In the genomic region with DNA sequence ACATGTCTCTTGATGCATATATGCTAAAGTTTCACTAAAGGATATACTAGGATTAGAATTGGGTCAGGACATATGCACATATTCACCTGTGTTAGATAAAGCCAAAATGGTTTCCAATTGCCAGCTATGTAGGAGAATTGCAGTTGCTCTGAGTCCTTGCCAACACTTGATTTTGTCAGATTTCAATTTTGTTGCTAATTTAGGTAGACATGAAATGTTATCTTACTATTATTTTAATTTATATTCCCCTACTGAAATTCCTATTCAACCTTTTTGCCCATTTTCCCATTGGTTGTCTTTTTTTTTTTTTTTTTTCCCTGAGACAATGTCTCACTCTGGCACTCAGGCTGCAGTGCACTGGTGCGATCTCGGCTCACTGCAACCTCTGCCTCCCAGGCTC, we compare ENCODE assay signal across 1 cellular context.
TF ChIP-seq lines count a peak whose summit lies in the region.

No MANE protein-coding gene starts in this region.

TF ChIP-seq in K562, 482 proteins besides CTCF, POLR2A, EP300 and RAD21 (continued from another document):
- TF ChIP-seq, protein P1, sequence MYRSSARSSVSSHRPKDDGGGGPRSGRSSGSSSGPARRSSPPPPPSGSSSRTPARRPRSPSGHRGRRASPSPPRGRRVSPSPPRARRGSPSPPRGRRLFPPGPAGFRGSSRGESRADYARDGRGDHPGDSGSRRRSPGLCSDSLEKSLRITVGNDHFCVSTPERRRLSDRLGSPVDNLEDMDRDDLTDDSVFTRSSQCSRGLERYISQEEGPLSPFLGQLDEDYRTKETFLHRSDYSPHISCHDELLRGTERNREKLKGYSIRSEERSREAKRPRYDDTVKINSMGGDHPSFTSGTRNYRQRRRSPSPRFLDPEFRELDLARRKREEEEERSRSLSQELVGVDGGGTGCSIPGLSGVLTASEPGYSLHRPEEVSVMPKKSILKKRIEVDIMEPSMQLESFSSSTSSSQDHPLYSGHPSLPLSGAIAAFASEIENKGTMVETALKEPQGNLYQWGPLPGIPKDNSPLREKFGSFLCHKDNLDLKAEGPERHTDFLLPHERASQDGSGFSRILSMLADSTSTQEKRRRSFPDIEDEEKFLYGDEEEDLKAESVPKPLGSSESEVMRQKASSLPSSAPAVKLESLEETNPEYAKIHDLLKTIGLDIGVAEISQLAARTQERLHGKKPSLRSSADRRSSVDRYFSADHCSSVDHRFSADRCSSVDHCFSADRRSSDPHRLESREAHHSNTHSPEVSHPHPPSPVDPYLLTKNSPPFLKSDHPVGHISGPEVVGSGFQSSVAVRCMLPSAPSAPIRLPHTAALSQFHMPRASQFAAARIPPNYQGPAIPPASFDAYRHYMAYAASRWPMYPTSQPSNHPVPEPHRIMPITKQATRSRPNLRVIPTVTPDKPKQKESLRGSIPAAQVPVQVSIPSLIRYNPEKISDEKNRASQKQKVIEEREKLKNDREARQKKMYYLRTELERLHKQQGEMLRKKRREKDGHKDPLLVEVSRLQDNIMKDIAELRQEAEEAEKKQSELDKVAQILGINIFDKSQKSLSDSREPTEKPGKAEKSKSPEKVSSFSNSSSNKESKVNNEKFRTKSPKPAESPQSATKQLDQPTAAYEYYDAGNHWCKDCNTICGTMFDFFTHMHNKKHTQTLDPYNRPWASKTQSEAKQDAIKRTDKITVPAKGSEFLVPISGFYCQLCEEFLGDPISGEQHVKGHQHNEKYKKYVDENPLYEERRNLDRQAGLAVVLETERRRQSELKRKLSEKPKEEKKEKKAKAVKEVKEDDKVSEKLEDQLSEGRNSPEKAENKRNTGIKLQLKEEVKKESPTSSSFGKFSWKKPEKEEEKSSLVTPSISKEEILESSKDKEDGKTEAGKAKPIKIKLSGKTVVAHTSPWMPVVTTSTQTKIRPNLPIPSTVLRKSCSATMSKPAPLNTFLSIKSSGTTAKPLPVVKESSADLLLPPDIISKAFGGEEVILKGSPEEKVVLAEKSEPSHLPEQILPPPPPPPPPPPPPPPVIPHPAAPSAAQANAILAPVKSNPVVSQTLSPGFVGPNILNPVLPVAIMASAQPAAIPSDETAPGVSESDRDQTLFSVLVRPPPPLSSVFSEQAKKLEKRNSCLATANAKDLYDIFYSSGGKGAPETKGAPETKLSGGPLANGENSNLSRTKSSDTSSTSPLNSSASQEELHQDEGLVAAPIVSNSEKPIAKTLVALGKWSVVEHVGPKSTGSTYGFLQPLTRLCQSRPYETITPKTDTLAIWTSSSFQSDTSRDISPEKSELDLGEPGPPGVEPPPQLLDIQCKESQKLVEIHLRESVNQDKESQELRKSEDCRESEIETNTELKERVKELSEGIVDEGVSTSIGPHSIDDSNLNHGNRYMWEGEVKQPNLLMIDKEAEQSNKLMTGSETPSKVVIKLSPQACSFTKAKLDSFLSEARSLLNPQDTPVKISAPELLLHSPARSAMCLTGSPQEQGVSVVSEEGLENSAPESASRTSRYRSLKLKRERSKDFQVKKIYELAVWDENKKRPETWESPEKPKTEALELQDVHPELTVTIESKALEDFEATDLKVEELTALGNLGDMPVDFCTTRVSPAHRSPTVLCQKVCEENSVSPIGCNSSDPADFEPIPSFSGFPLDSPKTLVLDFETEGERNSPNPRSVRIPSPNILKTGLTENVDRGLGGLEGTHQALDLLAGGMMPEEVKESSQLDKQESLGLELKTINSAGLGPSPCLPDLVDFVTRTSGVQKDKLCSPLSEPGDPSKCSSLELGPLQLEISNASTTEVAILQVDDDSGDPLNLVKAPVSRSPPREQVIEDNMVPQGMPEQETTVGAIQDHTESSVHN (IDR thresholded peaks at IDR 0.05; ENCODE audit: borderline replicate concordance in 1 of 2, low read depth in 1 of 2) = no peak
- TF ChIP-seq ZC3H8 (IDR thresholded peaks at IDR 0.05) (no peak), YY1 (IDR thresholded peaks at IDR 0.05; ENCODE audit: borderline replicate concordance in 1 of 3, control insufficient read depth in 1 of 3, extremely low read depth in 1 of 3, insufficient read depth in 3 of 3, insufficient read length in 1 of 3, insufficient replicate concordance in 2 of 3, low read depth in 1 of 3, low read length in 2 of 3) (peak in 1 of 3 experiments; percentile 31), CHD4 (IDR thresholded peaks at IDR 0.05; ENCODE audit: insufficient read depth, insufficient replicate concordance, low read depth, low read length, poor library complexity, severe bottlenecking) (no peak)
